Comparison of ENCODE assay signal across 12 cellular contexts in the genomic region with DNA sequence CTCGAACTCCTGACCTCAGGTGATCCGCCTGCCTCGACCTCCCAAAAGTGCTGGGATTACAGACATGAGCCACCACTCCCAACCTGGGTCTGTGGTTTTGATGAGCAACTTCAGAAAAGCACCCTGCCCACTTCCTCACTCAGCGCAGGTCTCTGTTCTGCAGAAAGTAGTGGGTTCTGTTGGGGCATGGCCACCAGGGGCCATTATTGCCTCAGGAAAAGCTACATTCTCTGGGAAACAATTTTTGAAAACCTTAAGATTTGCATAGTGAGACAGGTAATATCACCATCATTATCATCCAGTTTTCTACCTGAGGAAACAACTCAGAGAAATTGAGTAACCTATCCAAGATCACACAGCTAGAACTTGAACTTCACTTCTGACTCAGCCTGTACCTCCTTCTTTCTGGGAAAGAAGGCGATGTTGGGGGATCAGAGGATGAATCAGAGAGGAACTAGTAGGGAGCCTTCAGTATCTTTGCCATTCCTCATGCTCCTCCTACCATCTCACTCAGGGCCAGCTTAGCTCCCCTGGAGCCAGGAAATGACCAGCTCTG. TPM values are rescaled to one million over a fixed set of nuclear protein-coding genes. Genes with fewer than 3 reads are reported as not detected.
DNase-seq lines count a peak whose midpoint lies in the region; ATAC-seq and TF ChIP-seq lines count a peak whose summit lies in the region.
"Had no signal": no experiment of that assay in that cellular context is flagged by ENCODE, and none has a peak within 500 bp of the region (broad histone marks: within the 10 kb centered on the region; RNA-seq: fewer than 3 reads in every experiment).

No MANE protein-coding gene starts in this region.

- no peak overlapping the region for H4K8ac ChIP-seq in trophoblast cell (ENCODE audit: low read depth, low read length)

- H3K36me3 Mint-ChIP-seq in activated CD4-positive, alpha-beta T cell treated with anti-CD3 and anti-CD28 coated beads, Interleukin-2, amount 10 ng/mL, durations not matched to agents 24 days and 14 days (ENCODE audit: low read depth) = no peaks in the 10 kb centered on the region
- no peaks in the 10 kb centered on the region for H3K36me3 Mint-ChIP-seq in activated naive CD8-positive, alpha-beta T cell treated with anti-CD3 and anti-CD28 coated beads, Interleukin-2, amount 50 U/mL, for 24 hours (ENCODE audit: low read depth)
- H3K36me3 Mint-ChIP-seq: activated naive CD8-positive, alpha-beta T cell; CD4-positive, alpha-beta memory T cell had no signal

- no peak overlapping the region for H3K18ac ChIP-seq in trophoblast cell (ENCODE audit: low read length)

- H2BK12ac ChIP-seq in trophoblast cell (ENCODE audit: low read length) = no peak overlapping the region

- H3K27me3 Mint-ChIP-seq in activated CD4-positive, alpha-beta T cell treated with anti-CD3 and anti-CD28 coated beads, Interleukin-2, amount 10 ng/mL, durations not matched to agents 24 days and 14 days = peaks cover 51% of the 10 kb centered on the region
- H3K27me3 Mint-ChIP-seq in activated naive CD8-positive, alpha-beta T cell treated with anti-CD3 and anti-CD28 coated beads, Interleukin-2, amount 50 U/mL, for 24 hours = peaks cover 30% of the 10 kb centered on the region

- H3K14ac ChIP-seq in trophoblast cell (ENCODE audit: low read length) = no peak overlapping the region

- no peak overlapping the region for H2AK5ac ChIP-seq in trophoblast cell (ENCODE audit: low read length)

- peak overlapping the region; percentile 34 for H3K4me3 Mint-ChIP-seq in activated CD4-positive, alpha-beta T cell treated with anti-CD3 and anti-CD28 coated beads, Interleukin-2, amount 10 ng/mL, durations not matched to agents 24 days and 14 days
- H3K4me3 Mint-ChIP-seq in activated naive CD8-positive, alpha-beta T cell treated with anti-CD3 and anti-CD28 coated beads, Interleukin-2, amount 50 U/mL, for 24 hours = no peak overlapping the region
- H3K4me3 Mint-ChIP-seq: activated naive CD8-positive, alpha-beta T cell had no signal

- H3K9me3 ChIP-seq in trophoblast cell (ENCODE audit: insufficient read depth, low read depth, low read length) = no peaks in the 10 kb centered on the region
- no peaks in the 10 kb centered on the region for H3K9me3 ChIP-seq in gastroesophageal sphincter
- H3K9me3 ChIP-seq: pancreas had no signal

- H3K9me3 Mint-ChIP-seq in activated CD4-positive, alpha-beta T cell treated with anti-CD3 and anti-CD28 coated beads, Interleukin-2, amount 10 ng/mL, durations not matched to agents 24 days and 14 days = no peaks in the 10 kb centered on the region
- H3K9me3 Mint-ChIP-seq in activated naive CD8-positive, alpha-beta T cell treated with anti-CD3 and anti-CD28 coated beads, Interleukin-2, amount 50 U/mL, for 24 hours = no peaks in the 10 kb centered on the region
- H3K9me3 Mint-ChIP-seq: CD4-positive, alpha-beta memory T cell had no signal

- no peak for TF ChIP-seq EP300 in gastroesophageal sphincter (IDR thresholded peaks at IDR 0.05)

- no CpG with 5 or more reads among the region's 5 CpGs for WGBS in trophoblast cell (ENCODE audit: extremely low coverage, insufficient coverage, insufficient read length)
- WGBS in gastroesophageal sphincter (ENCODE audit: low coverage in 1 of 2), 2 donors = 69% methylated on average over 2 of the region's 5 CpGs; no CpG with 5 or more reads in 1 of the 2 donors

- H3K27me3 ChIP-seq in trophoblast cell (ENCODE audit: insufficient read depth, low read length) (no peaks in the 10 kb centered on the region), gastroesophageal sphincter (peaks cover 90% of the 10 kb centered on the region)

- intact Hi-C loops in activated CD4-positive, alpha-beta T cell treated with anti-CD3 and anti-CD28 coated beads, Interleukin-2, amount 10 ng/mL, durations not matched to agents 24 days and 14 days (cut with micrococcal nuclease) = no loop called here

- no peak overlapping the region for H4K91ac ChIP-seq in trophoblast cell (ENCODE audit: low read depth, low read length)

- peak; percentile 81 for DNase-seq in activated CD4-positive, alpha-beta T cell treated with anti-CD3 and anti-CD28 coated beads, Interleukin-2, amount 10 ng/mL, durations not matched to agents 24 days and 14 days
- no peak for DNase-seq in activated CD4-positive, alpha-beta T cell treated with anti-CD3 and anti-CD28 coated beads for 1 hour
- peak; percentile 84 for DNase-seq in M059J (ENCODE audit: low read depth)
- peak; percentile 27 for DNase-seq in activated naive CD8-positive, alpha-beta T cell treated with anti-CD3 and anti-CD28 coated beads, Interleukin-2, amount 50 U/mL, for 24 hours
- DNase-seq in trophoblast cell = peak; percentile 24 to 26
- no peak for DNase-seq in mucosa of gallbladder (ENCODE audit: low spot score)
- DNase-seq: NCI-H1417 treated with DMSO at 0.1 percent for 48 hours had no signal

- H3K4ac ChIP-seq in trophoblast cell (ENCODE audit: low read depth, low read length) = no peak overlapping the region

- no peak overlapping the region for H2AFZ ChIP-seq in trophoblast cell (ENCODE audit: insufficient read depth, low read length, poor library complexity)

- no peak overlapping the region for H2BK120ac ChIP-seq in trophoblast cell (ENCODE audit: insufficient read depth, low read length, poor library complexity)

- peak; percentile 80 for ATAC-seq in activated naive CD8-positive, alpha-beta T cell treated with anti-CD3 and anti-CD28 coated beads, Interleukin-2, amount 50 U/mL, for 24 hours
- no peak for ATAC-seq in gastroesophageal sphincter
- ATAC-seq in HG03565 (IDR thresholded peaks at IDR 0.05; ENCODE audit: unreplicated experiment) = no peak
- ATAC-seq: pancreas had no signal

- H3K4me2 ChIP-seq in trophoblast cell (ENCODE audit: low read length) = no peak overlapping the region

- no peak for TF ChIP-seq POLR2A in gastroesophageal sphincter (IDR thresholded peaks at IDR 0.05)

- no peaks in the 10 kb centered on the region for H3K79me1 ChIP-seq in trophoblast cell (ENCODE audit: low read length)

- peaks cover 19% of the 10 kb centered on the region for H3K4me1 Mint-ChIP-seq in activated CD4-positive, alpha-beta T cell treated with anti-CD3 and anti-CD28 coated beads, Interleukin-2, amount 10 ng/mL, durations not matched to agents 24 days and 14 days
- peaks cover 21% of the 10 kb centered on the region for H3K4me1 Mint-ChIP-seq in activated naive CD8-positive, alpha-beta T cell treated with anti-CD3 and anti-CD28 coated beads, Interleukin-2, amount 50 U/mL, for 24 hours

- peak overlapping the region; percentile 50 for H3K27ac Mint-ChIP-seq in activated CD4-positive, alpha-beta T cell treated with anti-CD3 and anti-CD28 coated beads, Interleukin-2, amount 10 ng/mL, durations not matched to agents 24 days and 14 days
- no peak overlapping the region for H3K27ac Mint-ChIP-seq in activated naive CD8-positive, alpha-beta T cell treated with anti-CD3 and anti-CD28 coated beads, Interleukin-2, amount 50 U/mL, for 24 hours
- H3K27ac Mint-ChIP-seq: activated naive CD8-positive, alpha-beta T cell had no signal

- H3K27ac ChIP-seq in trophoblast cell (ENCODE audit: low read depth, low read length) (no peak overlapping the region), gastroesophageal sphincter (no peak overlapping the region)
- H3K27ac ChIP-seq: pancreas had no signal

- H3K4me3 ChIP-seq in trophoblast cell (ENCODE audit: low read depth, low read length) (no peak overlapping the region), gastroesophageal sphincter (no peak overlapping the region)
- H3K4me3 ChIP-seq: pancreas had no signal

- H3K23ac ChIP-seq in trophoblast cell (ENCODE audit: low read length) = no peak overlapping the region

- no peaks in the 10 kb centered on the region for H3K79me2 ChIP-seq in trophoblast cell (ENCODE audit: control insufficient read depth, insufficient read depth, low read length, poor library complexity)

- TF ChIP-seq CTCF in gastroesophageal sphincter (IDR thresholded peaks at IDR 0.05) = no peak

- H2BK5ac ChIP-seq in trophoblast cell (ENCODE audit: low read depth, low read length, poor library complexity) = no peak overlapping the region

- H3K4me1 ChIP-seq in trophoblast cell (ENCODE audit: control insufficient read depth in 1 of 2, insufficient read depth in 2 of 2, low read length in 2 of 2) (peaks cover 2% of the 10 kb centered on the region in 2 experiments), gastroesophageal sphincter (peaks cover 0 to 3% (median 2%) of the 10 kb centered on the region in 3 donors)
- H3K4me1 ChIP-seq: pancreas had no signal

- H3K36me3 ChIP-seq in trophoblast cell (ENCODE audit: control insufficient read depth in 1 of 2, insufficient read depth in 2 of 2, low read length in 2 of 2) (no peaks in the 10 kb centered on the region), gastroesophageal sphincter (no peaks in the 10 kb centered on the region)
- H3K36me3 ChIP-seq: pancreas had no signal

- no peak overlapping the region for H4K12ac ChIP-seq in trophoblast cell (ENCODE audit: low read depth, low read length)

- no peak overlapping the region for H3K9ac ChIP-seq in trophoblast cell (ENCODE audit: low read length)

RNA-seq across cellular contexts. Expression of gene NES, which starts 7.1 kb away (rescaled TPM):
- total RNA-seq in activated CD4-positive, alpha-beta T cell treated with anti-CD3 and anti-CD28 coated beads, Interleukin-2, amount 10 ng/mL, durations not matched to agents 24 days and 14 days = 0.05 TPM in 2 replicates
- total RNA-seq in M059J (2014; rRNA removed; shearing (Covaris generic)) = 0.02 and 0.37 TPM in 2 replicates
- 71.4 and 71.6 TPM in 2 replicates for polyA plus RNA-seq in trophoblast cell (2013)
- 10 to 100 TPM; 13.9 to 34.3 (median 23.9) TPM for total RNA-seq in gastroesophageal sphincter
- 26.1 TPM for total RNA-seq in mucosa of gallbladder
- total RNA-seq: CD4-positive, alpha-beta memory T cell had no signal
- polyA plus RNA-seq: CD4-positive, alpha-beta memory T cell had no signal

RNA-seq across cellular contexts. Expression of gene CRABP2, which starts 21.1 kb away (rescaled TPM):
- 0.62 and 1.4 TPM in 2 replicates for total RNA-seq in activated CD4-positive, alpha-beta T cell treated with anti-CD3 and anti-CD28 coated beads, Interleukin-2, amount 10 ng/mL, durations not matched to agents 24 days and 14 days
- total RNA-seq in M059J (2014; rRNA removed; shearing (Covaris generic)) = 21.1 and 31.9 TPM in 2 replicates
- 273 TPM in 2 replicates for polyA plus RNA-seq in trophoblast cell (2013)
- total RNA-seq in gastroesophageal sphincter = 10 to 100 TPM in 1 of 4 donors, 1 to 10 TPM in 2, under 1 TPM in 1; 0.54 to 36.7 (median 6.0) TPM
- total RNA-seq in mucosa of gallbladder = 3.5 TPM

RNA-seq across cellular contexts. Expression of gene BCAN, which starts 42.4 kb away (rescaled TPM):
- total RNA-seq in activated CD4-positive, alpha-beta T cell treated with anti-CD3 and anti-CD28 coated beads, Interleukin-2, amount 10 ng/mL, durations not matched to agents 24 days and 14 days = not detected in 2 replicates
- total RNA-seq in M059J (2014; rRNA removed; shearing (Covaris generic)) = not detected in 2 replicates
- polyA plus RNA-seq in trophoblast cell (2013) = 2.4 and 3.1 TPM in 2 replicates
- 1 to 10 TPM in 2 of 4 donors, under 1 TPM in 1, not detected in 1; 0.50 to 5.0 (median 1.9) TPM for total RNA-seq in gastroesophageal sphincter
- total RNA-seq in mucosa of gallbladder = 0.52 TPM
- total RNA-seq: CD4-positive, alpha-beta memory T cell had no signal
- polyA plus RNA-seq: CD4-positive, alpha-beta memory T cell; pancreas had no signal

RNA-seq across cellular contexts. Expression of gene METTL25B, which starts 44.0 kb away (rescaled TPM):
- total RNA-seq in activated CD4-positive, alpha-beta T cell treated with anti-CD3 and anti-CD28 coated beads, Interleukin-2, amount 10 ng/mL, durations not matched to agents 24 days and 14 days = 35.9 and 40.5 TPM in 2 replicates
- 12.2 and 23.3 TPM in 2 replicates for total RNA-seq in M059J (2014; rRNA removed; shearing (Covaris generic))
- polyA plus RNA-seq in trophoblast cell (2013) = 15.9 and 18.0 TPM in 2 replicates
- total RNA-seq in gastroesophageal sphincter (10 to 100 TPM in 3 of 4 donors, 1 to 10 TPM in 1; 8.4 to 29.0 (median 17.4) TPM), mucosa of gallbladder (48.0 TPM)

RNA-seq across cellular contexts. Expression of gene ISG20L2, which starts 44.3 kb away (rescaled TPM):
- total RNA-seq in activated CD4-positive, alpha-beta T cell treated with anti-CD3 and anti-CD28 coated beads, Interleukin-2, amount 10 ng/mL, durations not matched to agents 24 days and 14 days = 75.4 and 83.1 TPM in 2 replicates
- total RNA-seq in M059J (2014; rRNA removed; shearing (Covaris generic)) = 27.0 and 27.8 TPM in 2 replicates
- 44.2 and 46.1 TPM in 2 replicates for polyA plus RNA-seq in trophoblast cell (2013)
- total RNA-seq in gastroesophageal sphincter (10 to 100 TPM; 14.5 to 18.4 (median 17.0) TPM), mucosa of gallbladder (24.1 TPM)

Comparison
In these comparisons a context has a peak if more than half of its experiments do, and no peak if none do; other contexts are left out.
1. DNase-seq: peak in activated CD4-positive, alpha-beta T cell treated with anti-CD3 and anti-CD28 coated beads, Interleukin-2, amount 10 ng/mL, durations not matched to agents 24 days and 14 days (single experiment), M059J (single experiment), activated naive CD8-positive, alpha-beta T cell treated with anti-CD3 and anti-CD28 coated beads, Interleukin-2, amount 50 U/mL, for 24 hours (single experiment) and trophoblast cell (2 of 2); none in activated CD4-positive, alpha-beta T cell treated with anti-CD3 and anti-CD28 coated beads for 1 hour (single experiment) and mucosa of gallbladder (single experiment).
2. RNA of gene NES, which starts 7.1 kb away (total RNA-seq): 13.9 to 34.3 TPM in gastroesophageal sphincter and 26.1 TPM in mucosa of gallbladder (single experiment); 0.02 to 0.37 TPM in M059J and 0.05 TPM in activated CD4-positive, alpha-beta T cell treated with anti-CD3 and anti-CD28 coated beads, Interleukin-2, amount 10 ng/mL, durations not matched to agents 24 days and 14 days; every median in the first group is over 10 times any median in the second.